8 cellular contexts compared by ENCODE assay signal in genomic region chr19:45598267-45599011, GRCh38. TPM values are rescaled to one million over a fixed set of nuclear protein-coding genes. Genes with fewer than 3 reads are reported as not detected.
A peak's percentile ranks its signal among the peaks of the same experiment; 100 is the strongest.
DNase-seq lines count a peak whose midpoint lies in the region; ATAC-seq and TF ChIP-seq lines count a peak whose summit lies in the region.

No MANE protein-coding gene starts in this region.

- DNase-seq in NCI-H1417 (lab: John Stamatoyannopoulos, UW) = peak in 2 of 3 experiments; percentile 16 to 27
- no peak for DNase-seq in NCI-H1417 treated with DMSO at 0.1 percent for 48 hours (lab: John Stamatoyannopoulos, UW)
- DNase-seq in PC-3 = peak; percentile 13
- DNase-seq in fibroblast of the aortic adventitia (ENCODE audit: low read depth) = peak; percentile 48
- DNase-seq in smooth muscle cell (lab: John Stamatoyannopoulos, UW; ENCODE audit: unreplicated experiment) = no peak
- DNase-seq in NCI-H748 (lab: John Stamatoyannopoulos, UW; ENCODE audit: unreplicated experiment) = no peak

- H3F3A ChIP-seq in PC-3 (ENCODE audit: low read length, unreplicated experiment) (no peaks in the 10 kb centered on the region), smooth muscle cell (ENCODE audit: low read depth) (no peaks in the 10 kb centered on the region)

- H3K9ac ChIP-seq in PC-3 (ENCODE audit: low read length) (no peak overlapping the region), smooth muscle cell (ENCODE audit: low read depth) (no peak overlapping the region)

- intact Hi-C loops in PC-3 (cut with micrococcal nuclease) = no loop called here

- H3K4me3 ChIP-seq in PC-3 (ENCODE audit: low read length) = peak overlapping the region; percentile 37
- H3K4me3 ChIP-seq in fibroblast of the aortic adventitia (ENCODE audit: low read depth, low read length) = peak overlapping the region; percentile 35
- no peak overlapping the region for H3K4me3 ChIP-seq in smooth muscle cell

- BruUV-seq in PC-3 (replicated peaks; lab: Mats Ljungman, UMichigan) = no TSS peak

- H3K27ac ChIP-seq in PC-3 (ENCODE audit: low read length) (no peak overlapping the region), smooth muscle cell (ENCODE audit: low read depth) (no peak overlapping the region)

- ATAC-seq in PC-3 (no peak; the same call in 1 of the 2 replicates), HG03196 (IDR thresholded peaks at IDR 0.05; ENCODE audit: unreplicated experiment) (no peak), HG03045 (IDR thresholded peaks at IDR 0.05; ENCODE audit: unreplicated experiment) (no peak)

- H3K4me2 ChIP-seq in PC-3 (ENCODE audit: low read length) (peak overlapping the region; percentile 73), smooth muscle cell (peak overlapping the region; percentile 57)

- H3K4me1 ChIP-seq in PC-3 (ENCODE audit: insufficient read depth, low read length) (peaks cover 15% of the 10 kb centered on the region), smooth muscle cell (ENCODE audit: low read depth) (no peaks in the 10 kb centered on the region)

- no peaks in the 10 kb centered on the region for H3K79me2 ChIP-seq in PC-3 (ENCODE audit: low read length)
- no peaks in the 10 kb centered on the region for H3K79me2 ChIP-seq in smooth muscle cell (ENCODE audit: low read depth)

- H4K20me1 ChIP-seq in PC-3 (ENCODE audit: low read length) (no peaks in the 10 kb centered on the region), smooth muscle cell (ENCODE audit: low read depth) (no peaks in the 10 kb centered on the region)

- POLR2A ChIA-PET in PC-3 (lab: Charles Lee; ENCODE audit: unreplicated experiment) = no interaction called here

- TF ChIP-seq CTCF in PC-3 (conservative IDR thresholded peaks at IDR 0.05; ENCODE audit: low read depth, low read length) (no peak), fibroblast of the aortic adventitia (IDR thresholded peaks at IDR 0.05; ENCODE audit: insufficient read depth, low read length) (no peak), smooth muscle cell (IDR thresholded peaks at IDR 0.05; ENCODE audit: borderline replicate concordance, insufficient read depth, poor library complexity, severe bottlenecking) (no peak)

- no peaks in the 10 kb centered on the region for H3K9me3 ChIP-seq in PC-3 (ENCODE audit: low read length)
- no peaks in the 10 kb centered on the region for H3K9me3 ChIP-seq in smooth muscle cell (replicated peaks; ENCODE audit: low read depth)

- 17% methylated on average over 22 of the region's 22 CpGs for WGBS in smooth muscle cell (ENCODE audit: low lambda C conversion rate)

- H3K9me2 ChIP-seq in PC-3 (replicated peaks; ENCODE audit: low read length) = no peaks in the 10 kb centered on the region

- CTCF ChIA-PET in PC-3 (lab: Charles Lee) = no interaction called here

- H2AFZ ChIP-seq in PC-3 (ENCODE audit: low read length) = peak overlapping the region; percentile 67
- H2AFZ ChIP-seq in smooth muscle cell (ENCODE audit: low read depth) = no peak overlapping the region

- H3K27me3 ChIP-seq in PC-3 (ENCODE audit: low read length) (no peaks in the 10 kb centered on the region), smooth muscle cell (ENCODE audit: low read depth) (peaks cover 77% of the 10 kb centered on the region)

- no peaks in the 10 kb centered on the region for H3K36me3 ChIP-seq in PC-3 (ENCODE audit: low read depth, low read length)
- H3K36me3 ChIP-seq in smooth muscle cell (ENCODE audit: low read depth) = no peaks in the 10 kb centered on the region

RNA-seq across cellular contexts. Expression of gene GPR4, which starts 3.6 kb away (rescaled TPM):
- 3.1 and 3.7 TPM in 2 replicates for total RNA-seq in PC-3 (2014; rRNA removed)
- 0.16 TPM in 1 of 2 replicates, not detected in the other for total RNA-seq in fibroblast of the aortic adventitia (ENCODE audit: low replicate concordance)
- total RNA-seq in smooth muscle cell = not detected in 2 replicates
- 0.31 TPM in 1 of 2 replicates, not detected in the other for polyA plus RNA-seq in smooth muscle cell

RNA-seq across cellular contexts. Expression of gene OPA3, which starts 13.8 kb away (rescaled TPM):
- total RNA-seq in PC-3 (2014; rRNA removed) (9.4 and 10.1 TPM in 2 replicates), fibroblast of the aortic adventitia (ENCODE audit: low replicate concordance) (8.8 and 9.6 TPM in 2 replicates), smooth muscle cell (6.2 and 8.8 TPM in 2 replicates)
- polyA plus RNA-seq in smooth muscle cell = 10.3 and 13.3 TPM in 2 replicates

RNA-seq across cellular contexts. Expression of gene EML2, which starts 40.8 kb away (rescaled TPM):
- total RNA-seq in PC-3 (2014; rRNA removed) (28.9 and 37.8 TPM in 2 replicates), fibroblast of the aortic adventitia (ENCODE audit: low replicate concordance) (9.9 and 23.4 TPM in 2 replicates), smooth muscle cell (7.7 and 15.6 TPM in 2 replicates)
- 19.0 and 20.8 TPM in 2 replicates for polyA plus RNA-seq in smooth muscle cell

Comparison
In these comparisons a context has a peak if more than half of its experiments do, and no peak if none do; other contexts are left out.
1. DNase-seq: peak in NCI-H1417 (2 of 3), PC-3 (single experiment) and fibroblast of the aortic adventitia (single experiment); none in NCI-H1417 treated with DMSO at 0.1 percent for 48 hours (single experiment), smooth muscle cell (single experiment) and NCI-H748 (single experiment).